In genomic region chr13:33717775-33718174, GRCh38 we compare ENCODE assay signal across 21 cellular contexts.
"Had no signal": no experiment of that assay in that cellular context is flagged by ENCODE, and none has a peak within 500 bp of the region (broad histone marks: within the 10 kb centered on the region; RNA-seq: fewer than 3 reads in every experiment).

No MANE protein-coding gene starts in this region.

- DNase-seq: activated CD4-positive, alpha-beta T cell treated with anti-CD3 and anti-CD28 coated beads, Interleukin-2, amount 10 ng/mL, durations not matched to agents 24 days and 14 days; activated CD4-positive, CD25-positive, alpha-beta regulatory T cell; activated CD8-positive, alpha-beta memory T cell treated with anti-CD3 and anti-CD28 coated beads, Interleukin-2, amount 50 U/mL, for 4 hours; activated CD8-positive, alpha-beta T cell treated with anti-CD3 and anti-CD28 coated beads, Interleukin-2, amount 10 ng/mL, durations not matched to agents 7 days and 5 days; activated effector memory CD4-positive, alpha-beta T cell treated with anti-CD3 and anti-CD28 coated beads, Interleukin-2, amount 50 U/mL, for 16 hours; activated T-cell treated with anti-CD3 and anti-CD28 coated beads, Interleukin-2, amount 50 U/mL, for 48 hours; body of pancreas; central memory CD4-positive, alpha-beta T cell; effector CD8-positive, alpha-beta T cell; kidney glomerular epithelial cell; left ventricle myocardium superior; nucleus accumbens; stimulated activated CD4-positive, alpha-beta T cell treated with anti-CD3 and anti-CD28 coated beads, Interleukin-2, amount 100 ng/mL, for 48 hours; stimulated activated naive B cell treated with anti-CD40 and anti-IgM and Interleukin-4, amounts not matched to agents 10 μg/mL and 1 μg/mL and 100 μg/mL, for 72 hours; transverse colon had no signal

- H3K4me1 ChIP-seq: body of pancreas had no signal

- H2AFZ ChIP-seq: hepatocyte had no signal

- H3K27me3 ChIP-seq: body of pancreas, hepatocyte, transverse colon, vagina had no signal

- H3K36me3 ChIP-seq: transverse colon, vagina had no signal

- ATAC-seq: activated CD8-positive, alpha-beta T cell treated with anti-CD3 and anti-CD28 coated beads, Interleukin-2, amount 10 ng/mL, durations not matched to agents 7 days and 5 days; body of pancreas; left ventricle myocardium superior; natural killer cell treated with Interleukin-12 subunit alpha and Interleukin-12 subunit beta and Interleukin-15 and Interleukin-18, amount 100 ng/mL, for 72 hours; stimulated activated naive B cell treated with anti-CD40 and anti-IgM and Interleukin-4, amounts not matched to agents 10 μg/mL and 1 μg/mL and 100 μg/mL, for 72 hours had no signal

- H3K9me3 ChIP-seq: body of pancreas, transverse colon, vagina had no signal

- H3K79me2 ChIP-seq: hepatocyte had no signal

- H3K27ac ChIP-seq: body of pancreas, coronary artery, hepatocyte, transverse colon, vagina had no signal

- H3K4me3 ChIP-seq: body of pancreas, coronary artery, hepatocyte, transverse colon, vagina had no signal

- H3K4me3 Mint-ChIP-seq: activated CD4-positive, alpha-beta T cell treated with anti-CD3 and anti-CD28 coated beads, Interleukin-2, amount 10 ng/mL, durations not matched to agents 24 days and 14 days; activated CD8-positive, alpha-beta T cell treated with anti-CD3 and anti-CD28 coated beads, Interleukin-2, amount 10 ng/mL, durations not matched to agents 7 days and 5 days; activated naive CD4-positive, alpha-beta T cell treated with anti-CD3 and anti-CD28 coated beads, Interleukin-2, amount 50 U/mL, for 24 hours; memory B cell; natural killer cell treated with Interleukin-12 subunit alpha and Interleukin-12 subunit beta and Interleukin-15 and Interleukin-18, amount 100 ng/mL, for 72 hours; stimulated activated naive B cell treated with anti-CD40 and anti-IgM and Interleukin-4, amounts not matched to agents 10 μg/mL and 1 μg/mL and 100 μg/mL, for 72 hours had no signal

- H3K27me3 Mint-ChIP-seq: activated CD4-positive, alpha-beta T cell treated with anti-CD3 and anti-CD28 coated beads, Interleukin-2, amount 10 ng/mL, durations not matched to agents 24 days and 14 days; activated naive CD4-positive, alpha-beta T cell treated with anti-CD3 and anti-CD28 coated beads, Interleukin-2, amount 50 U/mL, for 24 hours had no signal

- H3K36me3 Mint-ChIP-seq: activated naive CD4-positive, alpha-beta T cell treated with anti-CD3 and anti-CD28 coated beads, Interleukin-2, amount 50 U/mL, for 24 hours; stimulated activated naive B cell treated with anti-CD40 and anti-IgM and Interleukin-4, amounts not matched to agents 10 μg/mL and 1 μg/mL and 100 μg/mL, for 72 hours had no signal

- H3K27ac Mint-ChIP-seq: activated CD4-positive, alpha-beta T cell treated with anti-CD3 and anti-CD28 coated beads, Interleukin-2, amount 10 ng/mL, durations not matched to agents 24 days and 14 days; activated CD8-positive, alpha-beta T cell treated with anti-CD3 and anti-CD28 coated beads, Interleukin-2, amount 10 ng/mL, durations not matched to agents 7 days and 5 days; activated naive CD4-positive, alpha-beta T cell treated with anti-CD3 and anti-CD28 coated beads, Interleukin-2, amount 50 U/mL, for 24 hours; memory B cell; natural killer cell treated with Interleukin-12 subunit alpha and Interleukin-12 subunit beta and Interleukin-15 and Interleukin-18, amount 100 ng/mL, for 72 hours; stimulated activated naive B cell treated with anti-CD40 and anti-IgM and Interleukin-4, amounts not matched to agents 10 μg/mL and 1 μg/mL and 100 μg/mL, for 72 hours had no signal

- H3K4me2 ChIP-seq: hepatocyte had no signal
